27 cellular contexts compared by ENCODE assay signal in genomic region chr5:179776413-179776938, GRCh38. TPM values are rescaled to one million over a fixed set of nuclear protein-coding genes. Genes with fewer than 3 reads are reported as not detected.
"Had no signal": no experiment of that assay in that cellular context is flagged by ENCODE, and none has a peak within 500 bp of the region (broad histone marks: within the 10 kb centered on the region; RNA-seq: fewer than 3 reads in every experiment).

No MANE protein-coding gene starts in this region.

- ATAC-seq: activated T-cell treated with anti-CD3 and anti-CD28 coated beads, Interleukin-2, amount 50 U/mL, for 72 hours; effector memory CD8-positive, alpha-beta T cell; esophagus mucosa; mucosa of descending colon; natural killer cell treated with Interleukin-12 subunit alpha and Interleukin-12 subunit beta and Interleukin-15 and Interleukin-18, amount 100 ng/mL, for 72 hours; pancreas; psoas muscle; stimulated activated naive B cell treated with anti-CD40 and anti-IgM and Interleukin-4, amounts not matched to agents 10 μg/mL and 1 μg/mL and 100 μg/mL, for 72 hours had no signal

- H3K27ac ChIP-seq: coronary artery, pancreas, psoas muscle, suprapubic skin, tibial artery had no signal

- H3K27ac Mint-ChIP-seq: activated naive CD4-positive, alpha-beta T cell treated with anti-CD3 and anti-CD28 coated beads, Interleukin-2, amount 50 U/mL, for 72 hours; activated T-cell treated with anti-CD3 and anti-CD28 coated beads, Interleukin-2, amount 50 U/mL, for 72 hours had no signal

- H3K4me1 ChIP-seq: pancreas, psoas muscle, suprapubic skin, tibial artery had no signal

- H3K4me3 Mint-ChIP-seq: activated T-cell treated with anti-CD3 and anti-CD28 coated beads, Interleukin-2, amount 50 U/mL, for 72 hours; effector memory CD8-positive, alpha-beta T cell; natural killer cell treated with Interleukin-12 subunit alpha and Interleukin-12 subunit beta and Interleukin-15 and Interleukin-18, amount 100 ng/mL, for 72 hours; stimulated activated naive B cell treated with anti-CD40 and anti-IgM and Interleukin-4, amounts not matched to agents 10 μg/mL and 1 μg/mL and 100 μg/mL, for 72 hours had no signal

- H3K4me3 ChIP-seq: coronary artery, lung, mucosa of descending colon, pancreas, psoas muscle, smooth muscle cell, suprapubic skin, tibial artery had no signal

- H3K9me3 ChIP-seq: mucosa of descending colon, pancreas, psoas muscle, suprapubic skin, tibial artery had no signal

- DNase-seq: activated CD4-positive, alpha-beta T cell treated with anti-CD3 and anti-CD28 coated beads for 4 hours; activated CD4-positive, alpha-beta T cell treated with anti-CD3 and anti-CD28 coated beads, Interleukin-2, amount 50 U/mL, for 4 hours; activated naive CD4-positive, alpha-beta T cell; activated T-cell treated with anti-CD3 and anti-CD28 coated beads for 4 hours; activated T-cell treated with anti-CD3 and anti-CD28 coated beads, Interleukin-2, amount 50 U/mL, for 72 hours; cerebellar nuclear complex; effector memory CD8-positive, alpha-beta T cell; foreskin fibroblast; head of caudate nucleus; hippocampal formation; mucosa of descending colon; pancreas; stimulated activated CD4-positive, alpha-beta T cell treated with anti-CD3 and anti-CD28 coated beads, Interleukin-15, amount 100 ng/mL, for 24 hours; stimulated activated CD4-positive, alpha-beta T cell treated with anti-CD3 and anti-CD28 coated beads, Interleukin-2, amount 100 ng/mL, for 24 hours; stimulated activated naive B cell treated with anti-CD40 and anti-IgM and Interleukin-4, amounts not matched to agents 10 μg/mL and 1 μg/mL and 100 μg/mL, for 72 hours; T-helper 2 cell; tibial artery had no signal

- H3K9me3 Mint-ChIP-seq: activated naive CD4-positive, alpha-beta T cell treated with anti-CD3 and anti-CD28 coated beads, Interleukin-2, amount 50 U/mL, for 72 hours; activated T-cell treated with anti-CD3 and anti-CD28 coated beads, Interleukin-2, amount 50 U/mL, for 72 hours; effector memory CD8-positive, alpha-beta T cell; natural killer cell treated with Interleukin-12 subunit alpha and Interleukin-12 subunit beta and Interleukin-15 and Interleukin-18, amount 100 ng/mL, for 72 hours; stimulated activated naive B cell treated with anti-CD40 and anti-IgM and Interleukin-4, amounts not matched to agents 10 μg/mL and 1 μg/mL and 100 μg/mL, for 72 hours had no signal

- FAIRE-seq: bronchial epithelial cell, keratinocyte, pancreas had no signal

- H3K4me2 ChIP-seq: smooth muscle cell had no signal

- H3K27me3 Mint-ChIP-seq: effector memory CD8-positive, alpha-beta T cell; natural killer cell treated with Interleukin-12 subunit alpha and Interleukin-12 subunit beta and Interleukin-15 and Interleukin-18, amount 100 ng/mL, for 72 hours; stimulated activated naive B cell treated with anti-CD40 and anti-IgM and Interleukin-4, amounts not matched to agents 10 μg/mL and 1 μg/mL and 100 μg/mL, for 72 hours had no signal

- H3K27me3 ChIP-seq: pancreas, suprapubic skin, tibial artery had no signal

RNA-seq across cellular contexts. Expression of gene LTC4S, which starts 17.3 kb away (rescaled TPM):
- total RNA-seq: smooth muscle cell had no signal
- polyA plus RNA-seq: keratinocyte, smooth muscle cell had no signal
